11 cellular contexts compared by ENCODE assay signal in the genomic region with DNA sequence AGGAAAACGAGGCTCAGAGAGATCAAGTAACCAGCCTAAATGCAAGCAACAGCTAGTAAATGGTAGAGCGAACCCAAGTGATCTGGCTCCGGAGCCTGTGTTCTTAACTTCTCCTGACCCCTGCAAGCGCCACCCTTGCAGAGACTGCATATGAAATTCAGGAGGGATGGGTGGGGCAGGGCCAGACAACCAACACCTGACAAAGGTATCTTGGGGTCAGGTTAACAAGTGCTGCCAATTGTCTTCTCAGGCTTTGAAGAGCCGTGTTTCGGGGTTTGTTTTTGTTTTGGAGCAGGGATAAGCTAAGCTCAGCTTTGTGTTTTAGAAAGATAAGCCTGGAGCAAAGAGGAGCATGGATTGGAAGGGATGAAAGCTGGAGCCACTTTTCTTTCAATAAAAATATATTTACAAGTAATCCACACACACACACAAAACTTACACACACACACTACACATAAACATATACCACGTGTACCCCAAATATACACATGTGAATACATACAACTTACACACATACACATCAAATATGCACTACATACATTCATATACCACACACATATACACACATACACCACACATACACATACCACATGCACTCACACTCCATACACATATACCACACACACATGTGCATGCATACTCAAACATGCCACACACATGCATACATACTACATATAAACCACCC.
"Had no signal": no experiment of that assay in that cellular context is flagged by ENCODE, and none has a peak within 500 bp of the region (broad histone marks: within the 10 kb centered on the region; RNA-seq: fewer than 3 reads in every experiment).

No MANE protein-coding gene starts in this region.

- H3K27me3 Mint-ChIP-seq: type B pancreatic cell had no signal

- ATAC-seq: gastrocnemius medialis had no signal

- H3K4me3 Mint-ChIP-seq: memory B cell, nephron progenitor cell, type B pancreatic cell had no signal

- H3K4me3 ChIP-seq: gastrocnemius medialis, left ventricle myocardium inferior, sigmoid colon had no signal

- H3K27ac Mint-ChIP-seq: memory B cell, nephron progenitor cell, type B pancreatic cell had no signal

- DNase-seq: cortex of kidney; effector memory CD4-positive, alpha-beta T cell; gastrocnemius medialis; left ventricle myocardium inferior; nephron progenitor cell; sigmoid colon; stimulated activated CD4-positive, alpha-beta T cell treated with anti-CD3 and anti-CD28 coated beads, Interleukin-12 subunit alpha, Interleukin-12 subunit beta, amount 100 ng/mL, for 4 hours; stimulated activated naive CD4-positive, alpha-beta T cell; substantia nigra had no signal

- H3K9me3 Mint-ChIP-seq: type B pancreatic cell had no signal

- H3K36me3 Mint-ChIP-seq: memory B cell, type B pancreatic cell had no signal

- H3K4me1 Mint-ChIP-seq: memory B cell had no signal
